8 cellular contexts compared by ENCODE assay signal in genomic region chr7:78039791-78040776, GRCh38.
A peak's percentile ranks its signal among the peaks of the same experiment; 100 is the strongest.
DNase-seq lines count a peak whose midpoint lies in the region; ATAC-seq and TF ChIP-seq lines count a peak whose summit lies in the region.

No MANE protein-coding gene starts in this region.

- H3K27me3 Mint-ChIP-seq in endothelial cell (ENCODE audit: unreplicated experiment) (peaks cover 4% of the 10 kb centered on the region), osteocyte (ENCODE audit: unreplicated experiment) (peaks cover 14% of the 10 kb centered on the region)

- no peaks in the 10 kb centered on the region for H3K9me3 Mint-ChIP-seq in endothelial cell (ENCODE audit: unreplicated experiment)
- H3K9me3 Mint-ChIP-seq in osteocyte (ENCODE audit: unreplicated experiment), result no peaks in the 10 kb centered on the region

- TF ChIP-seq CTCF in endothelial cell (IDR thresholded peaks at IDR 0.05; ENCODE audit: unreplicated experiment) (peak; percentile 96), osteocyte (IDR thresholded peaks at IDR 0.05) (no peak)

- peak; percentile 55 for DNase-seq in CD1c-positive myeloid dendritic cell (ENCODE audit: extremely low spot score)
- DNase-seq in activated CD4-positive, alpha-beta T cell treated with anti-CD3 and anti-CD28 coated beads for 48 hours, result peak; percentile 51
- DNase-seq in endothelial cell (ENCODE audit: low spot score), result peak; percentile 63
- DNase-seq in putamen (ENCODE audit: low spot score), result peak; percentile 70
- DNase-seq in osteocyte (ENCODE audit: extremely low spot score, unreplicated experiment), result no peak
- no peak for DNase-seq in NCI-H748 treated with DMSO at 0.1 percent for 48 hours (lab: John Stamatoyannopoulos, UW)

- no peaks in the 10 kb centered on the region for H3K4me1 Mint-ChIP-seq in endothelial cell (ENCODE audit: unreplicated experiment)
- no peaks in the 10 kb centered on the region for H3K4me1 Mint-ChIP-seq in osteocyte (ENCODE audit: unreplicated experiment)

- H3K27ac Mint-ChIP-seq in endothelial cell (ENCODE audit: unreplicated experiment) (no peak overlapping the region), osteocyte (ENCODE audit: unreplicated experiment) (no peak overlapping the region)

- no peaks in the 10 kb centered on the region for H3K36me3 Mint-ChIP-seq in endothelial cell (ENCODE audit: low read depth, unreplicated experiment)
- H3K36me3 Mint-ChIP-seq in osteocyte (ENCODE audit: unreplicated experiment), result no peaks in the 10 kb centered on the region

- ATAC-seq in GM19455 (IDR thresholded peaks at IDR 0.05; ENCODE audit: unreplicated experiment) (peak; percentile 92), HG03457 (IDR thresholded peaks at IDR 0.05; ENCODE audit: unreplicated experiment) (peak; percentile 88)

- H3K4me3 Mint-ChIP-seq in endothelial cell (ENCODE audit: unreplicated experiment) (no peak overlapping the region), osteocyte (ENCODE audit: unreplicated experiment) (no peak overlapping the region)

Comparison
In these comparisons a context has a peak if more than half of its experiments do, and no peak if none do; other contexts are left out.
1. DNase-seq: peak in CD1c-positive myeloid dendritic cell (single experiment), activated CD4-positive, alpha-beta T cell treated with anti-CD3 and anti-CD28 coated beads for 48 hours (single experiment), endothelial cell (single experiment) and putamen (single experiment); none in osteocyte (single experiment) and NCI-H748 treated with DMSO at 0.1 percent for 48 hours (single experiment).